In genomic region chr7:1885465-1886226, GRCh38 we compare ENCODE assay signal across 14 cellular contexts.
"Had no signal": no experiment of that assay in that cellular context is flagged by ENCODE, and none has a peak within 500 bp of the region (broad histone marks: within the 10 kb centered on the region; RNA-seq: fewer than 3 reads in every experiment).

No MANE protein-coding gene starts in this region.

- H3K9me3 ChIP-seq: prostate gland, sigmoid colon had no signal

- H3K9me3 Mint-ChIP-seq: activated B cell treated with CpG ODN at 0.5 μM for 24 hours; stimulated activated naive CD8-positive, alpha-beta T cell treated with anti-CD3 and anti-CD28 coated beads, Interleukin-15, Interleukin-2, amounts not matched to agents 100 ng/mL and 50 ng/mL, for 24 hours; T-cell had no signal

- H3K36me3 ChIP-seq: prostate gland had no signal

- H3K27ac Mint-ChIP-seq: activated B cell treated with CpG ODN at 0.5 μM for 24 hours; activated CD4-positive, alpha-beta T cell treated with anti-CD3 and anti-CD28 coated beads, Interleukin-2, amount 10 ng/mL, durations not matched to agents 7 days and 5 days; activated T-helper 17 cell treated with anti-CD3 and anti-CD28 coated beads, Interleukin-2, amount 50 U/mL, for 72 hours; stimulated activated naive CD8-positive, alpha-beta T cell treated with anti-CD3 and anti-CD28 coated beads, Interleukin-15, Interleukin-2, amounts not matched to agents 100 ng/mL and 50 ng/mL, for 24 hours; T-cell had no signal

- H3K4me3 ChIP-seq: prostate gland, sigmoid colon had no signal

- H3K4me3 Mint-ChIP-seq: activated B cell treated with CpG ODN at 0.5 μM for 24 hours; activated CD4-positive, alpha-beta T cell treated with anti-CD3 and anti-CD28 coated beads, Interleukin-2, amount 10 ng/mL, durations not matched to agents 7 days and 5 days; activated T-helper 17 cell treated with anti-CD3 and anti-CD28 coated beads, Interleukin-2, amount 50 U/mL, for 72 hours; endodermal cell; stimulated activated naive CD8-positive, alpha-beta T cell treated with anti-CD3 and anti-CD28 coated beads, Interleukin-15, Interleukin-2, amounts not matched to agents 100 ng/mL and 50 ng/mL, for 24 hours had no signal

- H3K27me3 Mint-ChIP-seq: activated B cell treated with CpG ODN at 0.5 μM for 24 hours; activated CD4-positive, alpha-beta T cell treated with anti-CD3 and anti-CD28 coated beads, Interleukin-2, amount 10 ng/mL, durations not matched to agents 7 days and 5 days; activated T-helper 17 cell treated with anti-CD3 and anti-CD28 coated beads, Interleukin-2, amount 50 U/mL, for 72 hours; naive thymus-derived CD4-positive, alpha-beta T cell; stimulated activated naive CD8-positive, alpha-beta T cell treated with anti-CD3 and anti-CD28 coated beads, Interleukin-15, Interleukin-2, amounts not matched to agents 100 ng/mL and 50 ng/mL, for 24 hours; T-cell had no signal

- H3K4me1 ChIP-seq: prostate gland had no signal

- H3K27ac ChIP-seq: prostate gland, sigmoid colon had no signal

- H3K27me3 ChIP-seq: sigmoid colon had no signal

- DNase-seq: activated B cell treated with CpG ODN at 0.5 μM for 24 hours; activated CD4-positive, alpha-beta T cell treated with anti-CD3 and anti-CD28 coated beads, Interleukin-2, amount 10 ng/mL, durations not matched to agents 7 days and 5 days; activated naive CD4-positive, alpha-beta T cell treated with anti-CD3 and anti-CD28 coated beads, Interleukin-2, amount 50 U/mL, for 16 hours; activated T-cell treated with anti-CD3 and anti-CD28 coated beads for 4 hours; dermis blood vessel endothelial cell; endodermal cell; left cardiac atrium; naive thymus-derived CD4-positive, alpha-beta T cell; occipital lobe; sigmoid colon; T-cell had no signal

- ATAC-seq: activated T-helper 17 cell treated with anti-CD3 and anti-CD28 coated beads, Interleukin-2, amount 50 U/mL, for 72 hours; naive thymus-derived CD4-positive, alpha-beta T cell; T-cell had no signal

- H3K4me1 Mint-ChIP-seq: activated B cell treated with CpG ODN at 0.5 μM for 24 hours; activated T-helper 17 cell treated with anti-CD3 and anti-CD28 coated beads, Interleukin-2, amount 50 U/mL, for 72 hours had no signal
